ENCODE assay signal across 20 cellular contexts in the genomic region with DNA sequence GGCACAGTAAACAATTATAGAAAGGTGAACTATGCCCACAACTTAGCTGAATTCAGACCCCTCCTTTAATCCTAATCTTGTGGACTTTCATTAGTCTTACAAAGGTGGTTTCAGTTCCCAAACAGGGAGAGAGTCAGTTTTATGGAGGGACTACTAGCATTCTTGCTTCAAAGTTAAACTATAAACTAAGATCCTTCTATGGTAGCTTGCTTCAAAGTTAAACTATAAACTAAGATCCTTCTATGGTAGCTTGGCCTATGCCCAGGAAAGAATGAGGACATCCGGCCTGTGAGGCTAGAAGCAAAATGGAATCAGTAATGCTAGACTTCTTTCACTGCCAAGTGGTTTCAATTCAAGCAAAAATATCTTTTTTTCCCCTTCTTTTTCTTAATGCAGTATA.
DNase-seq lines count a peak whose midpoint lies in the region; ATAC-seq, FAIRE-seq and TF ChIP-seq lines count a peak whose summit lies in the region.
"Had no signal": no experiment of that assay in that cellular context is flagged by ENCODE, and none has a peak within 500 bp of the region (broad histone marks: within the 10 kb centered on the region; RNA-seq: fewer than 3 reads in every experiment).

No MANE protein-coding gene starts in this region.

- H3K4me1 ChIP-seq in hepatocyte (ENCODE audit: insufficient read depth) = peaks cover 16% of the 10 kb centered on the region
- H3K4me1 ChIP-seq in small intestine (ENCODE audit: control insufficient read depth in 2 of 2, insufficient read depth in 1 of 2, low read depth in 1 of 2, low read length in 1 of 2) = no peaks in the 10 kb centered on the region
- H3K4me1 ChIP-seq: HAP-1 had no signal

- peaks cover 4% of the 10 kb centered on the region for H3K36me3 Mint-ChIP-seq in nephron (ENCODE audit: low read depth)
- H3K36me3 Mint-ChIP-seq: CD14-positive monocyte; CD4-positive, alpha-beta memory T cell had no signal

- TF ChIP-seq CTCF in hepatocyte (IDR thresholded peaks at IDR 0.05; ENCODE audit: poor library complexity) = no peak
- TF ChIP-seq CTCF in nephron (IDR thresholded peaks at IDR 0.05; ENCODE audit: unreplicated experiment in 3 of 3) = no peak

- H3K9me3 ChIP-seq in hepatocyte (ENCODE audit: low read depth) (no peaks in the 10 kb centered on the region), small intestine (ENCODE audit: control insufficient read depth, low read depth) (peaks cover 2% of the 10 kb centered on the region)
- H3K9me3 ChIP-seq: HAP-1 had no signal

- H3K4me3 ChIP-seq in hepatocyte (no peak overlapping the region), small intestine (ENCODE audit: low read depth in 1 of 2, low read length in 2 of 2) (no peak overlapping the region)
- H3K4me3 ChIP-seq: BLaER1, GM12878, HAP-1, K562 had no signal

- ATAC-seq in HG03196 (IDR thresholded peaks at IDR 0.05; ENCODE audit: unreplicated experiment) = no peak
- ATAC-seq: GM12878, K562 had no signal

- H4K20me1 ChIP-seq in hepatocyte (ENCODE audit: insufficient read depth, poor library complexity, severe bottlenecking) = no peaks in the 10 kb centered on the region
- H4K20me1 ChIP-seq: BLaER1 had no signal

- no peaks in the 10 kb centered on the region for H3K27me3 ChIP-seq in hepatocyte
- no peaks in the 10 kb centered on the region for H3K27me3 ChIP-seq in small intestine (ENCODE audit: control insufficient read depth in 2 of 2, insufficient read depth in 2 of 2, low read length in 2 of 2)
- H3K27me3 ChIP-seq: BLaER1 had no signal

- no peak overlapping the region for H3K4me2 ChIP-seq in hepatocyte
- H3K4me2 ChIP-seq: BLaER1 had no signal

- H2AFZ ChIP-seq in hepatocyte = no peak overlapping the region

- H3K27ac ChIP-seq in hepatocyte (peak overlapping the region; percentile 23), small intestine (ENCODE audit: low read depth in 1 of 2, low read length in 1 of 2) (no peak overlapping the region)
- H3K27ac ChIP-seq: BLaER1 had no signal

- peaks cover 7% of the 10 kb centered on the region for H3K4me1 Mint-ChIP-seq in nephron
- H3K4me1 Mint-ChIP-seq: CD14-positive monocyte had no signal

- H3K79me2 ChIP-seq in hepatocyte = no peaks in the 10 kb centered on the region

- H3K27me3 Mint-ChIP-seq in nephron (ENCODE audit: low read depth) = no peaks in the 10 kb centered on the region
- H3K27me3 Mint-ChIP-seq: CD4-positive, alpha-beta memory T cell had no signal

- no peak for DNase-seq in GM18507 (ENCODE audit: extremely low spot score, insufficient read length, low read depth)
- no peak for DNase-seq in hepatocyte (ENCODE audit: low spot score)
- peak; percentile 80 for DNase-seq in small intestine
- DNase-seq in GOT3 (lab: John Stamatoyannopoulos, UW) = no peak
- no peak for DNase-seq in NCI-H2029 (lab: John Stamatoyannopoulos, UW)
- no peak for DNase-seq in NOMO-1 (lab: John Stamatoyannopoulos, UW; ENCODE audit: unreplicated experiment in 2 of 2)
- DNase-seq: 8988T; CD4-positive, alpha-beta memory T cell; DMS153; DMS79 treated with DMSO at 0.1 percent for 48 hours; EL; IMR-90 had no signal

- peaks cover 35% of the 10 kb centered on the region for H3K9me3 Mint-ChIP-seq in nephron

- H3K36me3 ChIP-seq in hepatocyte (replicated peaks; ENCODE audit: insufficient read depth, low read depth) (no peaks in the 10 kb centered on the region), small intestine (ENCODE audit: control insufficient read depth in 2 of 2, insufficient read depth in 2 of 2, low read length in 2 of 2) (no peaks in the 10 kb centered on the region)
- H3K36me3 ChIP-seq: BLaER1, HAP-1 had no signal

- H3K9me2 ChIP-seq in hepatocyte (replicated peaks; ENCODE audit: insufficient read depth) = no peaks in the 10 kb centered on the region

- H3K4me3 Mint-ChIP-seq in nephron = no peak overlapping the region
- H3K4me3 Mint-ChIP-seq: CD14-positive monocyte; CD4-positive, alpha-beta memory T cell had no signal

- H3K27ac Mint-ChIP-seq in nephron = peak overlapping the region; percentile 55 to 72 (median 71)
- H3K27ac Mint-ChIP-seq: CD14-positive monocyte had no signal

- peak; percentile 41 for FAIRE-seq in GM18507 (lab: Jason Lieb, UNC)
- no peak for FAIRE-seq in small intestine (lab: Jason Lieb, UNC)
- FAIRE-seq: GM12878, HTR-8/SVneo, K562 had no signal

- 63% methylated on average over 1 of the region's 1 CpG for WGBS in hepatocyte (ENCODE audit: low lambda C conversion rate, missing lambda C conversion rate)
- 23 to 33% (median 26%) methylated on average over 1 of the region's 1 CpG for WGBS in small intestine, 3 donors
